Comparison of ENCODE assay signal across 2 cellular contexts in the genomic region with DNA sequence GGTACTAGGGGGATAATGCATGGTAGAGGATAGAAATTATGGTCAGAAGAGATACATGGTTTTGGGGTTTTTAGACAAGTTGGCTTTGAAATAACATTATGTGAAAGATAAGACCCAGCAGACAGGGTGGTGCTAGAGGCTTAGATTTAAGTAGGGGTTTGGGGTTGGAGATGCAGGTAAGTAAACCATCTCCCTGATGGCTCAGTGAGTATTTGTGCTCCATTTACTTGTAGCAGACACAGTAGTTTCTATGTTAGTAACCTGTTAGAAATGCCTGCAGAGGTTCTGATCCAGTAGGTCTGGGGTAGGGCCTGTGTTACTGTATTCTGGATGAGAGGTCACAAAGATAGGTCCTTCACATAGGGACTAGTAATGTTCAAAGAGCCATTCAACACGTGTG.
TF ChIP-seq lines count a peak whose summit lies in the region.

No MANE protein-coding gene starts in this region.

TF ChIP-seq in HepG2, 621 proteins besides CTCF, POLR2A, EP300 and RAD21:
- peak; percentile 80 for TF ChIP-seq RBM22 (optimal IDR thresholded peaks at IDR 0.05; ENCODE audit: low read length)
- no peak for TF ChIP-seq ZNF768 (CRISPR knock-in tag; IDR thresholded peaks at IDR 0.05)

TF ChIP-seq in K562, 482 proteins besides CTCF, POLR2A, EP300 and RAD21:
- TF ChIP-seq RBM39 (optimal IDR thresholded peaks at IDR 0.05; ENCODE audit: low read depth, low read length) (no peak), DIDO1 (tag; IDR thresholded peaks at IDR 0.05; ENCODE audit: low read depth) (no peak), ZC3H11A (IDR thresholded peaks at IDR 0.05; ENCODE audit: low read depth, low read length) (no peak), NUFIP1 (IDR thresholded peaks at IDR 0.05; ENCODE audit: partially characterized antibody) (no peak), ELF2 (CRISPR knock-in tag; IDR thresholded peaks at IDR 0.05) (no peak), FOXA3 (CRISPR knock-in tag; conservative IDR thresholded peaks at IDR 0.05 in 1 of 2, IDR thresholded peaks at IDR 0.05 in 1 of 2) (no peak), ZNF324 (CRISPR knock-in tag; IDR thresholded peaks at IDR 0.05) (no peak), MYNN (IDR thresholded peaks at IDR 0.05) (no peak), MYNN (CRISPR knock-in tag; IDR thresholded peaks at IDR 0.05) (no peak), PRMT5 (CRISPR knock-in tag; IDR thresholded peaks at IDR 0.05) (no peak), PHB2 (IDR thresholded peaks at IDR 0.05; ENCODE audit: low read depth) (no peak), TAF9B (IDR thresholded peaks at IDR 0.05; ENCODE audit: partially characterized antibody) (no peak)
- TF ChIP-seq, protein P1, sequence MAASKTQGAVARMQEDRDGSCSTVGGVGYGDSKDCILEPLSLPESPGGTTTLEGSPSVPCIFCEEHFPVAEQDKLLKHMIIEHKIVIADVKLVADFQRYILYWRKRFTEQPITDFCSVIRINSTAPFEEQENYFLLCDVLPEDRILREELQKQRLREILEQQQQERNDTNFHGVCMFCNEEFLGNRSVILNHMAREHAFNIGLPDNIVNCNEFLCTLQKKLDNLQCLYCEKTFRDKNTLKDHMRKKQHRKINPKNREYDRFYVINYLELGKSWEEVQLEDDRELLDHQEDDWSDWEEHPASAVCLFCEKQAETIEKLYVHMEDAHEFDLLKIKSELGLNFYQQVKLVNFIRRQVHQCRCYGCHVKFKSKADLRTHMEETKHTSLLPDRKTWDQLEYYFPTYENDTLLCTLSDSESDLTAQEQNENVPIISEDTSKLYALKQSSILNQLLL (CRISPR knock-in tag; IDR thresholded peaks at IDR 0.05; ENCODE audit: borderline replicate concordance) = no peak
- TF ChIP-seq, protein P2, sequence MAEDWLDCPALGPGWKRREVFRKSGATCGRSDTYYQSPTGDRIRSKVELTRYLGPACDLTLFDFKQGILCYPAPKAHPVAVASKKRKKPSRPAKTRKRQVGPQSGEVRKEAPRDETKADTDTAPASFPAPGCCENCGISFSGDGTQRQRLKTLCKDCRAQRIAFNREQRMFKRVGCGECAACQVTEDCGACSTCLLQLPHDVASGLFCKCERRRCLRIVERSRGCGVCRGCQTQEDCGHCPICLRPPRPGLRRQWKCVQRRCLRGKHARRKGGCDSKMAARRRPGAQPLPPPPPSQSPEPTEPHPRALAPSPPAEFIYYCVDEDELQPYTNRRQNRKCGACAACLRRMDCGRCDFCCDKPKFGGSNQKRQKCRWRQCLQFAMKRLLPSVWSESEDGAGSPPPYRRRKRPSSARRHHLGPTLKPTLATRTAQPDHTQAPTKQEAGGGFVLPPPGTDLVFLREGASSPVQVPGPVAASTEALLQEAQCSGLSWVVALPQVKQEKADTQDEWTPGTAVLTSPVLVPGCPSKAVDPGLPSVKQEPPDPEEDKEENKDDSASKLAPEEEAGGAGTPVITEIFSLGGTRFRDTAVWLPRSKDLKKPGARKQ (CRISPR knock-in tag; IDR thresholded peaks at IDR 0.05) = no peak
TF ChIP-seq in K562: peak in this region for 0.
